8 cellular contexts compared by ENCODE assay signal in genomic region chr6:68634503-68635411, GRCh38. TPM values are rescaled to one million over a fixed set of nuclear protein-coding genes. Genes with fewer than 3 reads are reported as not detected.
DNase-seq lines count a peak whose midpoint lies in the region; ATAC-seq lines count a peak whose summit lies in the region.

Gene ADGRB3 (plus strand): TSS chr6:68635282. CDS start chr6:68638676, 3,394 bp downstream.

- H2AFZ ChIP-seq in neuron (ENCODE audit: low read depth, low read length), result peak within 1 kb of the TSS; percentile 98

- peak within 1 kb of the TSS; percentile 82 to 95 (median 90) for H3K4me3 Mint-ChIP-seq in IgD-negative memory B cell

- peaks cover 30% of the 10 kb centered on the region for H3K4me1 ChIP-seq in neuron (ENCODE audit: insufficient read depth, low read length)

- peak within 1 kb of the TSS; percentile 35 for H3K27ac ChIP-seq in adipose tissue (ENCODE audit: low read depth, low read length)

- peak; percentile 41 for DNase-seq in EH (ENCODE audit: low read depth)
- peak; percentile 84 for DNase-seq in OCI-M1 (lab: John Stamatoyannopoulos, UW)
- DNase-seq in head of caudate nucleus, result peak; percentile 86 to 98 (median 96)
- DNase-seq in GM19240 (ENCODE audit: insufficient read length, low spot score), result no peak

- peaks cover 14 to 18% (median 15%) of the 10 kb centered on the region in 3 donors for H3K4me1 Mint-ChIP-seq in IgD-negative memory B cell

- H3K4me3 ChIP-seq in neuron (ENCODE audit: low read length), result peak within 1 kb of the TSS; percentile 60

- peaks cover 37% of the 10 kb centered on the region for H3K27me3 Mint-ChIP-seq in IgD-negative memory B cell

- no peaks in the 10 kb centered on the region for H3K27me3 ChIP-seq in neuron (ENCODE audit: insufficient read depth, low read length)

- peak; percentile 83 for ATAC-seq in GM21723 (IDR thresholded peaks at IDR 0.05; ENCODE audit: unreplicated experiment)

- H3K36me3 ChIP-seq in neuron (ENCODE audit: insufficient read depth, low read length), result peaks cover 6% of the 10 kb centered on the region

- intact Hi-C loops in head of caudate nucleus (cut with DNase I), result loop anchor here (2.0 to 10.0 kb wide), 5 partner anchors 57 to 600 kb away; no protein-coding TSS in a partner anchor

- 1% methylated on average over 53 to 92 of the region's 92 CpGs for WGBS in adipose tissue, 3 donors

- no peaks in the 10 kb centered on the region for H3K36me3 Mint-ChIP-seq in IgD-negative memory B cell

- peaks cover 0 to 3% (median 0%) of the 10 kb centered on the region in 3 donors for H3K9me3 Mint-ChIP-seq in IgD-negative memory B cell

- H3K27ac Mint-ChIP-seq in IgD-negative memory B cell, result peak within 1 kb of the TSS in 1 of 3 donors; percentile 22

- no peaks in the 10 kb centered on the region for H3K9me3 ChIP-seq in neuron (ENCODE audit: low read length)

RNA-seq across cellular contexts. Expression of gene ADGRB3, which starts in this region (rescaled TPM):
- polyA plus RNA-seq in IgD-negative memory B cell (not detected), adipose tissue (under 1 TPM; 0.08 to 0.46 (median 0.11) TPM)
